Comparison of ENCODE assay signal across 29 cellular contexts in the genomic region with DNA sequence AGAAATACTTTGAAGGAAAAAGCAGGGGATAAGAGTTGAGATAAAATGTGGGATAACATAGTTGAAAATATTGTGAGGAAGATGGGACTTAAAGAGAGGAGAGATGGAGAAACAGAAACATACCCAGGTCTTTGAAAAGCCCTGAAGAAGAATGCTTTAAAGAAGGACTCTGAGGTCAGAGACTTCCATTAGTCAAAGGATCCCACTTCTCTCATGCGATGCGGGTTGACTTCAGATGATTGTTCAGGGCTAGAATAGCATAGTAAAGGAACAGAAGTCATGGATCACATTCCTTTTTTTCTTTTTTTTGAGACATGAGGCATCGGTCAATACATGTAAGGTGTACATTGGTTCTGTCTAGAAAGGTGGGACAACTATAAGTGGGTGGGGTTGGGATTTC.
"Had no signal": no experiment of that assay in that cellular context is flagged by ENCODE, and none has a peak within 500 bp of the region (broad histone marks: within the 10 kb centered on the region; RNA-seq: fewer than 3 reads in every experiment).

No MANE protein-coding gene starts in this region.

- H3K9me3 ChIP-seq: neutrophil, ovary, psoas muscle, right lobe of liver, sigmoid colon, stomach, thoracic aorta, thyroid gland, tibial nerve, upper lobe of right lung, uterus had no signal

- H3K27ac ChIP-seq: neutrophil, ovary, parathyroid adenoma, psoas muscle, right lobe of liver, sigmoid colon, stomach, thoracic aorta, thyroid gland, tibial nerve, upper lobe of right lung, uterus had no signal

- H3K36me3 ChIP-seq: neutrophil, ovary, right lobe of liver, sigmoid colon, stomach, thoracic aorta, thyroid gland, tibial nerve, upper lobe of right lung, uterus had no signal

- H2AFZ ChIP-seq: parathyroid adenoma had no signal

- H3K4me3 ChIP-seq: ovary, psoas muscle, right lobe of liver, sigmoid colon, stomach, thoracic aorta, thyroid gland, tibial nerve, upper lobe of right lung, uterus had no signal

- DNase-seq: naive thymus-derived CD4-positive, alpha-beta T cell; natural killer cell; nucleus accumbens; ovary; posterior cingulate gyrus; psoas muscle; right cardiac atrium; right lobe of liver; sigmoid colon; small intestine; stimulated activated CD4-positive, alpha-beta T cell treated with anti-CD3 and anti-CD28 coated beads, Interleukin-15, amount 100 ng/mL, for 24 hours; stimulated activated CD4-positive, alpha-beta T cell treated with anti-CD3 and anti-CD28 coated beads, Interleukin-2, amount 100 ng/mL, for 24 hours; stimulated activated CD4-positive, alpha-beta T cell treated with anti-CD3 and anti-CD28 coated beads, Interleukin-2, amount 100 ng/mL, for 48 hours; stimulated activated CD4-positive, alpha-beta T cell treated with anti-CD3 and anti-CD28 coated beads, Interleukin-4, amount 100 ng/mL, for 24 hours; stimulated activated naive B cell treated with anti-CD40 and anti-IgM and Interleukin-4, amounts not matched to agents 10 μg/mL and 1 μg/mL and 100 μg/mL, for 72 hours; stimulated activated naive CD4-positive, alpha-beta T cell treated with Interleukin-2 at 50 U/mL for 16 hours; stomach; thyroid gland; upper lobe of right lung; uterus had no signal

- H3K4me1 ChIP-seq: psoas muscle, right lobe of liver, thyroid gland, upper lobe of right lung had no signal

- H3K4me3 Mint-ChIP-seq: natural killer cell; nephron; stimulated activated effector memory CD8-positive, alpha-beta T cell treated with anti-CD3 and anti-CD28 coated beads, Interleukin-12 subunit alpha, Interleukin-12 subunit beta, amount 100 ng/mL, for 72 hours; stimulated activated naive B cell treated with anti-CD40 and anti-IgM and Interleukin-4, amounts not matched to agents 10 μg/mL and 1 μg/mL and 100 μg/mL, for 72 hours; stimulated activated naive CD8-positive, alpha-beta T cell treated with anti-CD3 and anti-CD28 coated beads, Interleukin-15, Interleukin-2, amounts not matched to agents 100 ng/mL and 50 ng/mL, for 24 hours; type B pancreatic cell had no signal

- ATAC-seq: naive thymus-derived CD4-positive, alpha-beta T cell; natural killer cell; psoas muscle; right cardiac atrium; right lobe of liver; stimulated activated effector memory CD8-positive, alpha-beta T cell treated with anti-CD3 and anti-CD28 coated beads, Interleukin-12 subunit alpha, Interleukin-12 subunit beta, amount 100 ng/mL, for 72 hours; stimulated activated naive B cell treated with anti-CD40 and anti-IgM and Interleukin-4, amounts not matched to agents 10 μg/mL and 1 μg/mL and 100 μg/mL, for 72 hours; upper lobe of right lung had no signal

- H3K79me2 ChIP-seq: parathyroid adenoma had no signal

- H3K9me3 Mint-ChIP-seq: natural killer cell; nephron; stimulated activated effector memory CD8-positive, alpha-beta T cell treated with anti-CD3 and anti-CD28 coated beads, Interleukin-12 subunit alpha, Interleukin-12 subunit beta, amount 100 ng/mL, for 72 hours; stimulated activated naive B cell treated with anti-CD40 and anti-IgM and Interleukin-4, amounts not matched to agents 10 μg/mL and 1 μg/mL and 100 μg/mL, for 72 hours; stimulated activated naive CD8-positive, alpha-beta T cell treated with anti-CD3 and anti-CD28 coated beads, Interleukin-15, Interleukin-2, amounts not matched to agents 100 ng/mL and 50 ng/mL, for 24 hours; type B pancreatic cell had no signal

- H3K36me3 Mint-ChIP-seq: natural killer cell, type B pancreatic cell had no signal

- H3K27me3 ChIP-seq: ovary, right lobe of liver, sigmoid colon, thyroid gland, tibial nerve, uterus had no signal

- H3K27ac Mint-ChIP-seq: natural killer cell; nephron; progenitor cell of endocrine pancreas; stimulated activated effector memory CD8-positive, alpha-beta T cell treated with anti-CD3 and anti-CD28 coated beads, Interleukin-12 subunit alpha, Interleukin-12 subunit beta, amount 100 ng/mL, for 72 hours; stimulated activated naive B cell treated with anti-CD40 and anti-IgM and Interleukin-4, amounts not matched to agents 10 μg/mL and 1 μg/mL and 100 μg/mL, for 72 hours; stimulated activated naive CD8-positive, alpha-beta T cell treated with anti-CD3 and anti-CD28 coated beads, Interleukin-15, Interleukin-2, amounts not matched to agents 100 ng/mL and 50 ng/mL, for 24 hours; type B pancreatic cell had no signal
